30 cellular contexts compared by ENCODE assay signal in the genomic region with DNA sequence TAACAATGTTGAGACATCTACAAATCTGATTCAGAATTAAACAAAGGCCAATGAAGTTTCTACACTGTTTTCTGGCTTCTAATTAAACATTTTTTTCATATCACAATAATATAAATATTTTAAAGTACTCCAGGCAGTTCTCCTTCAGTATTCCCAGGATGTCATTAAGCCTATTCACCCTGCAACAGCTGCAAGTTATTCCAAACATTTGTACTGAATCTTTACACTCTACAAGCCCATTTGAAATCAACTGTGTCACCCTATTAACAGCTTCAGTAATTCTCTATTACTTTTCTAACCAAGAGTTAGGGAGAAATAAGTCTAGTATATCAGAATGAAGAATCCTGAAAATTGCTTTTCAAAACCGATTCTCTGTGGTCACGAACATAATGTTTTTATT.
"Had no signal": no experiment of that assay in that cellular context is flagged by ENCODE, and none has a peak within 500 bp of the region (broad histone marks: within the 10 kb centered on the region; RNA-seq: fewer than 3 reads in every experiment).

No MANE protein-coding gene starts in this region.

- H3K27me3 ChIP-seq: brain microvascular endothelial cell had no signal

- DNase-seq: activated B cell treated with CpG ODN at 0.5 μM for 24 hours; activated CD4-positive, alpha-beta memory T cell treated with anti-CD3 and anti-CD28 coated beads for 36 hours; activated CD4-positive, alpha-beta T cell treated with anti-CD3 and anti-CD28 coated beads for 4 hours; activated CD4-positive, alpha-beta T cell treated with anti-CD3 and anti-CD28 coated beads, Interleukin-2, amount 50 U/mL, for 1 hour; activated CD4-positive, CD25-positive, alpha-beta regulatory T cell treated with anti-CD3 and anti-CD28 coated beads, Interleukin-2, amount 50 U/mL, for 72 hours; activated CD8-positive, alpha-beta memory T cell treated with anti-CD3 and anti-CD28 coated beads, Interleukin-2, amount 50 U/mL, for 4 hours; activated effector memory CD4-positive, alpha-beta T cell treated with Interleukin-2 at 50 U/mL for 16 hours; activated naive CD4-positive, alpha-beta T cell treated with anti-CD3 and anti-CD28 coated beads, Interleukin-2, amount 10 ng/mL, durations not matched to agents 7 days and 5 days; activated T-cell treated with anti-CD3 and anti-CD28 coated beads for 4 hours; activated T-cell treated with anti-CD3 and anti-CD28 coated beads, Interleukin-2, amount 50 U/mL, for 4 hours; amniotic stem cell; aorta; brain microvascular endothelial cell; central memory CD4-positive, alpha-beta T cell; NCI-H1092 treated with DMSO at 0.1 percent for 48 hours; NCI-H1417; NCI-H1930; NCI-H2081 treated with DMSO at 0.1 percent for 48 hours; NCI-H226; NCI-H524 treated with DMSO at 0.1 percent for 48 hours; SHP77 treated with DMSO at 0.1 percent for 48 hours; T-cell; T-helper 2 cell; T-helper 9 cell had no signal

- H3K9me3 Mint-ChIP-seq: activated B cell treated with CpG ODN at 0.5 μM for 24 hours; activated CD4-positive, alpha-beta memory T cell treated with anti-CD3 and anti-CD28 coated beads for 36 hours; activated naive CD4-positive, alpha-beta T cell treated with anti-CD3 and anti-CD28 coated beads, Interleukin-2, amount 10 ng/mL, durations not matched to agents 7 days and 5 days; activated T-cell treated with anti-CD3 and anti-CD28 coated beads, Interleukin-2, amount 50 U/mL, for 4 hours; activated T-helper 1 cell treated with anti-CD3 and anti-CD28 coated beads, Interleukin-12 subunit alpha, Interleukin-12 subunit beta, Interleukin-2, Interleukin-4 antibody, amounts not matched to agents 30 ng/mL and 10 ng/mL and 1 ng/mL, durations not matched to agents 14 hours and 24 hours and 36 hours; T-cell had no signal

- H3K27ac ChIP-seq: brain microvascular endothelial cell, KMS-11, VCaP had no signal

- H3K4me1 Mint-ChIP-seq: activated B cell treated with CpG ODN at 0.5 μM for 24 hours; activated naive CD4-positive, alpha-beta T cell treated with anti-CD3 and anti-CD28 coated beads, Interleukin-2, amount 10 ng/mL, durations not matched to agents 7 days and 5 days; T-cell had no signal

- H3K27me3 Mint-ChIP-seq: activated B cell treated with CpG ODN at 0.5 μM for 24 hours; activated CD4-positive, alpha-beta memory T cell treated with anti-CD3 and anti-CD28 coated beads for 36 hours; activated naive CD4-positive, alpha-beta T cell treated with anti-CD3 and anti-CD28 coated beads, Interleukin-2, amount 10 ng/mL, durations not matched to agents 7 days and 5 days; activated naive CD8-positive, alpha-beta T cell; T-cell had no signal

- ATAC-seq: activated T-cell treated with anti-CD3 and anti-CD28 coated beads, Interleukin-2, amount 50 U/mL, for 4 hours; Panc1; SK-N-SH treated with all-trans-retinoic acid at 6 μM for 48 hours; T-cell had no signal

- H3K4me3 Mint-ChIP-seq: activated B cell treated with CpG ODN at 0.5 μM for 24 hours; activated CD4-positive, alpha-beta memory T cell treated with anti-CD3 and anti-CD28 coated beads for 36 hours; activated naive CD4-positive, alpha-beta T cell treated with anti-CD3 and anti-CD28 coated beads, Interleukin-2, amount 10 ng/mL, durations not matched to agents 7 days and 5 days; activated naive CD8-positive, alpha-beta T cell; activated T-cell treated with anti-CD3 and anti-CD28 coated beads, Interleukin-2, amount 50 U/mL, for 4 hours; activated T-helper 1 cell treated with anti-CD3 and anti-CD28 coated beads, Interleukin-12 subunit alpha, Interleukin-12 subunit beta, Interleukin-2, Interleukin-4 antibody, amounts not matched to agents 30 ng/mL and 10 ng/mL and 1 ng/mL, durations not matched to agents 14 hours and 24 hours and 36 hours; T-cell had no signal

- H3K36me3 Mint-ChIP-seq: activated CD4-positive, alpha-beta memory T cell treated with anti-CD3 and anti-CD28 coated beads for 36 hours; activated naive CD8-positive, alpha-beta T cell had no signal

- H3K27ac Mint-ChIP-seq: activated B cell treated with CpG ODN at 0.5 μM for 24 hours; activated CD4-positive, alpha-beta memory T cell treated with anti-CD3 and anti-CD28 coated beads for 36 hours; activated naive CD4-positive, alpha-beta T cell treated with anti-CD3 and anti-CD28 coated beads, Interleukin-2, amount 10 ng/mL, durations not matched to agents 7 days and 5 days; activated naive CD8-positive, alpha-beta T cell; activated T-helper 1 cell treated with anti-CD3 and anti-CD28 coated beads, Interleukin-12 subunit alpha, Interleukin-12 subunit beta, Interleukin-2, Interleukin-4 antibody, amounts not matched to agents 30 ng/mL and 10 ng/mL and 1 ng/mL, durations not matched to agents 14 hours and 24 hours and 36 hours; T-cell had no signal
